7 cellular contexts compared by ENCODE assay signal in the genomic region with DNA sequence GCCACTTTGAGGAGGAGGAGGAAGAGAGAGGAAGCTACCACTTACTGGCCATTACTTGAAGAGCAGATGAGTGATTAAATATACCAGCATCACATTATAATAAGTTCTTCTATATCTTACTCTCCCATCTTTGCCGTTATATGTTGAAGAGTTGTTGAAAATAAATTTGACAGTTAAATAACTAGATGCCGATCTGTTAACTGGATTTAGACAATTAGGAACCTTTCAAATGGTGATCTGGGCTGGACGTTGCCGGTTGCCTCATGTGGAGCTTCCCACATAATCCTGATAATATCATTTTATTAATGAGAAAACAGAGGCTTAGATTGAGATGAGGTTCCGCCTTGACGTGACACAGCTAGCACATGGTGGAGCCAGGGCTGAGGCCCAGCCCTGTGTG.
"Had no signal": no experiment of that assay in that cellular context is flagged by ENCODE, and none has a peak within 500 bp of the region (broad histone marks: within the 10 kb centered on the region; RNA-seq: fewer than 3 reads in every experiment).

No MANE protein-coding gene starts in this region.

- H3K27me3 Mint-ChIP-seq: IgD-negative memory B cell had no signal

- H3K4me1 Mint-ChIP-seq: IgD-negative memory B cell had no signal

- H3K4me3 Mint-ChIP-seq: GM23338, H9, IgD-negative memory B cell had no signal

- H3K4me2 ChIP-seq: GM23338 had no signal

- H3K27ac ChIP-seq: HL-60 had no signal

- H3K9me3 Mint-ChIP-seq: GM23338, H9, IgD-negative memory B cell had no signal

- H3K27ac Mint-ChIP-seq: GM23338, H9, IgD-negative memory B cell had no signal

- DNase-seq: H9, HCEC 1CT, KBM-7 had no signal

- ATAC-seq: GM23338, HepG2 had no signal

- H2AFZ ChIP-seq: GM23338 had no signal

- H3K4me3 ChIP-seq: GM23338 had no signal
